11 cellular contexts compared by ENCODE assay signal in the genomic region with DNA sequence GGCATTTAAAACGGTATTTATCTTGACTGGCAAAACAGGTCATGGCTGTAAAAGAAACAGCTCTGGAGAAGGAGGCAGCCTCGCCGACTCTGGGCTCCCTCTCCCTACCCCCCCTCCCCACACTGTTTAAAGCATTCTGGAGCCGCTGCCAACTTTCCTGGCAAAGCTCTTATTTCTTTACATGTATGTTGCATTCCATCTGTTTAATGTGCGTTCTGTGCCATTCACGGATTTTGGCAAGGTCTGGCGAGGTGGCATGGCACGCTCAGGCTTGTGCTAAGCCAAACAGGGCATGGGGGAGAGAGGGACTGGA. TPM values are rescaled to one million over a fixed set of nuclear protein-coding genes. Genes with fewer than 3 reads are reported as not detected.
A peak's percentile ranks its signal among the peaks of the same experiment; 100 is the strongest.
DNase-seq lines count a peak whose midpoint lies in the region; ATAC-seq, FAIRE-seq and TF ChIP-seq lines count a peak whose summit lies in the region.
"Had no signal": no experiment of that assay in that cellular context is flagged by ENCODE, and none has a peak within 500 bp of the region (broad histone marks: within the 10 kb centered on the region; RNA-seq: fewer than 3 reads in every experiment).

No MANE protein-coding gene starts in this region.

- H3K9ac ChIP-seq in astrocyte (ENCODE audit: low read length) = no peak overlapping the region

- no peaks in the 10 kb centered on the region for H3K36me3 Mint-ChIP-seq in astrocyte (ENCODE audit: low read depth, unreplicated experiment)
- H3K36me3 Mint-ChIP-seq: IgD-negative memory B cell had no signal

- intact Hi-C loops in testis (cut with DNase I; ENCODE audit: low total_unique reads) = no loop called here

- H3K4me3 ChIP-seq in astrocyte (ENCODE audit: insufficient read depth, low read depth, low read length) (no peak overlapping the region), testis (peak overlapping the region; percentile 1 to 23)

- no peak for ATAC-seq in HG03342 (IDR thresholded peaks at IDR 0.05; ENCODE audit: unreplicated experiment)

- no peak for TF ChIP-seq CTCF in astrocyte (IDR thresholded peaks at IDR 0.05; ENCODE audit: insufficient read depth, low read depth, low read length)
- no peak for TF ChIP-seq CTCF in testis (IDR thresholded peaks at IDR 0.05)

- peaks cover 3% of the 10 kb centered on the region for H3K9me3 Mint-ChIP-seq in astrocyte (ENCODE audit: unreplicated experiment)
- H3K9me3 Mint-ChIP-seq: IgD-negative memory B cell had no signal

- no peak for FAIRE-seq in astrocyte (lab: Jason Lieb, UNC)
- no peak for FAIRE-seq in GM12892 (lab: Jason Lieb, UNC)

- H3K27me3 Mint-ChIP-seq in astrocyte (ENCODE audit: low read depth, unreplicated experiment) = peaks cover 3% of the 10 kb centered on the region
- H3K27me3 Mint-ChIP-seq: IgD-negative memory B cell had no signal

- H3K27me3 ChIP-seq in astrocyte (ENCODE audit: insufficient read depth, low read length) (no peaks in the 10 kb centered on the region), layer of hippocampus (ENCODE audit: control insufficient read depth, insufficient read depth, low read length) (peaks cover 3% of the 10 kb centered on the region), testis (no peaks in the 10 kb centered on the region)

- peak; percentile 83 for DNase-seq in NCI-H1105 treated with DMSO at 0.1 percent for 48 hours (lab: John Stamatoyannopoulos, UW)
- no peak for DNase-seq in astrocyte (ENCODE audit: low read depth)
- DNase-seq in testis = no peak
- no peak for DNase-seq in NCI-H510A treated with DMSO at 0.1 percent for 48 hours (lab: John Stamatoyannopoulos, UW)
- DNase-seq in NCI-H82 treated with DMSO at 0.1 percent for 48 hours (lab: John Stamatoyannopoulos, UW; ENCODE audit: unreplicated experiment) = no peak
- no peak for DNase-seq in GM12892 (ENCODE audit: insufficient read length)
- DNase-seq: H9, left ventricle myocardium inferior had no signal

- H3K4me1 ChIP-seq in astrocyte (ENCODE audit: insufficient read depth, low read length) = peaks cover 33% of the 10 kb centered on the region
- H3K4me1 ChIP-seq in testis = peaks cover 17% of the 10 kb centered on the region

- H4K20me1 ChIP-seq in astrocyte (ENCODE audit: insufficient read depth, low read length) = no peaks in the 10 kb centered on the region

- peak overlapping the region; percentile 80 for H3K4me2 ChIP-seq in astrocyte (ENCODE audit: low read length)

- no peak for TF ChIP-seq POLR2A in testis (IDR thresholded peaks at IDR 0.05)
- no peak for TF ChIP-seq POLR2A in GM12892 (IDR thresholded peaks at IDR 0.05; ENCODE audit: low read depth, low read length)

- H3K9me3 ChIP-seq in astrocyte (ENCODE audit: insufficient read depth, low read depth, low read length) (no peaks in the 10 kb centered on the region), testis (no peaks in the 10 kb centered on the region)
- H3K9me3 ChIP-seq: left ventricle myocardium inferior had no signal

- peaks cover 14% of the 10 kb centered on the region for H3K4me1 Mint-ChIP-seq in astrocyte (ENCODE audit: low read depth, unreplicated experiment)

- no peak overlapping the region for H3K27ac Mint-ChIP-seq in astrocyte (ENCODE audit: unreplicated experiment)
- H3K27ac Mint-ChIP-seq: H9 had no signal

- H3K4me3 Mint-ChIP-seq in astrocyte (ENCODE audit: unreplicated experiment) = no peak overlapping the region
- H3K4me3 Mint-ChIP-seq: H9, IgD-negative memory B cell had no signal

- WGBS in testis, 2 donors = 59 to 62% methylated on average over 8 of the region's 8 CpGs

- H3K36me3 ChIP-seq in astrocyte (ENCODE audit: insufficient read depth, low read length) = no peaks in the 10 kb centered on the region
- no peaks in the 10 kb centered on the region for H3K36me3 ChIP-seq in testis (ENCODE audit: low read depth, missing control alignments)
- H3K36me3 ChIP-seq: left ventricle myocardium inferior had no signal

- H2AFZ ChIP-seq in astrocyte (ENCODE audit: low read depth, low read length) = no peak overlapping the region

- H3K27ac ChIP-seq in astrocyte (ENCODE audit: low read depth, low read length) (no peak overlapping the region), layer of hippocampus (ENCODE audit: low read depth, low read length) (peak overlapping the region; percentile 64), testis (no peak overlapping the region)

- H3K79me2 ChIP-seq in astrocyte (ENCODE audit: insufficient read depth, low read length) = no peaks in the 10 kb centered on the region

RNA-seq across cellular contexts. Expression of gene MED13L, which starts 41.2 kb away (rescaled TPM):
- total RNA-seq in astrocyte = 139 and 153 TPM in 2 replicates
- 100 to 1,000 TPM; 133 to 173 TPM for total RNA-seq in testis
- 56.4 TPM for polyA plus RNA-seq in testis (ENCODE audit: insufficient read depth, low read depth, low replicate concordance)
- 26.8 TPM for polyA plus RNA-seq in GM12892 (2012; ENCODE audit: missing spikeins)
